ENCODE assay signal across 19 cellular contexts in the genomic region with DNA sequence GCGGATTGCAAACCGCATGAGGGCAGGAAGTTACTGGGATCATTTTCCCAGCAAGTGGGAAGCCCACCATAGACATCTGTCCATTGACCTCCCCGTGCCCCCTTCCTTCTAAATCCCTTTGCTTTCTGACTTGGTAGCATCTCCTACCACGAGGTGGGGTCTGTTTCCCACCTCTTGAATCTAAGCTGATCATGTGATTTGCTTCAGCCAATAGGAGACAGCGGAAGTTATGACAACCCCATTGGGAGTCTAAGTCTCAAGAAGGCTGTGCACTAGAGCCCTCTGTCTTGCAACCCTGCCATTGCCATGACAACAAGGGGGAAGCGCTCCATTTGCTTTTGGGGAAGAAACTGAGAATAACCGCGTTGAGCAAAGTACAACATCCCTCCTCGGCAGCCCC. TPM values are rescaled to one million over a fixed set of nuclear protein-coding genes. Genes with fewer than 3 reads are reported as not detected.
A peak's percentile ranks its signal among the peaks of the same experiment; 100 is the strongest.
DNase-seq lines count a peak whose midpoint lies in the region; ATAC-seq and TF ChIP-seq lines count a peak whose summit lies in the region.
"Had no signal": no experiment of that assay in that cellular context is flagged by ENCODE, and none has a peak within 500 bp of the region (broad histone marks: within the 10 kb centered on the region; RNA-seq: fewer than 3 reads in every experiment).

No MANE protein-coding gene starts in this region.

- H3K23ac ChIP-seq in mesendoderm (ENCODE audit: low read length) = no peak overlapping the region

- H3K36me3 ChIP-seq in GM23338 (ENCODE audit: insufficient read depth) (no peaks in the 10 kb centered on the region), mesendoderm (ENCODE audit: control insufficient read depth, insufficient read depth, low read length) (no peaks in the 10 kb centered on the region)
- H3K36me3 ChIP-seq: SJCRH30 had no signal

- no peak overlapping the region for H2BK15ac ChIP-seq in mesendoderm (replicated peaks; ENCODE audit: low read depth)

- no peaks in the 10 kb centered on the region for H3K79me1 ChIP-seq in mesendoderm (ENCODE audit: low read length)

- H3K27ac Mint-ChIP-seq in GM23338 = no peak overlapping the region
- H3K27ac Mint-ChIP-seq: CD4-positive, alpha-beta T cell; IgD-negative memory B cell; T-cell had no signal

- H3K27me3 Mint-ChIP-seq in GM23338 (ENCODE audit: insufficient read depth, low read depth, poor library complexity) = peaks cover 7% of the 10 kb centered on the region
- H3K27me3 Mint-ChIP-seq: CD4-positive, alpha-beta T cell; T-cell had no signal

- ATAC-seq in GM23338 (no peak), GM21390 (IDR thresholded peaks at IDR 0.05; ENCODE audit: unreplicated experiment) (no peak), GM21526 (IDR thresholded peaks at IDR 0.05; ENCODE audit: low FRiP score, unreplicated experiment) (no peak)
- ATAC-seq: T-cell had no signal

- H3K4me3 ChIP-seq in GM23338 (no peak overlapping the region), mesendoderm (ENCODE audit: low read length) (no peak overlapping the region)
- H3K4me3 ChIP-seq: SJCRH30 had no signal

- H3K4me3 Mint-ChIP-seq in GM23338 = no peak overlapping the region
- H3K4me3 Mint-ChIP-seq: CD4-positive, alpha-beta T cell; IgD-negative memory B cell; T-cell had no signal

- DNase-seq in NCI-H748 (lab: John Stamatoyannopoulos, UW; ENCODE audit: unreplicated experiment) (peak; percentile 13), NCI-H748 treated with DMSO at 0.1 percent for 48 hours (lab: John Stamatoyannopoulos, UW) (no peak), GM23338 (ENCODE audit: low spot score) (peak; percentile 32), OCI-M1 (lab: John Stamatoyannopoulos, UW) (peak; percentile 1), mesendoderm (peak; percentile 35), putamen (ENCODE audit: low spot score) (no peak)
- DNase-seq: Calu3; CD4-positive, alpha-beta T cell; DMS79 treated with DMSO at 0.1 percent for 48 hours; GF-D8; NCI-H1092; NCI-H187; NCI-H2171; T-cell had no signal

- H2AFZ ChIP-seq in GM23338 = no peak overlapping the region

- no peak overlapping the region for H2BK5ac ChIP-seq in mesendoderm (ENCODE audit: low read length)

- H3K4me1 Mint-ChIP-seq in GM23338 = no peaks in the 10 kb centered on the region

- H2BK120ac ChIP-seq in mesendoderm (ENCODE audit: low read depth, low read length) = no peak overlapping the region

- H3K79me2 ChIP-seq in GM23338 (replicated peaks; ENCODE audit: insufficient read depth) (no peaks in the 10 kb centered on the region), mesendoderm (ENCODE audit: control insufficient read depth, insufficient read depth, low read length) (no peaks in the 10 kb centered on the region)

- H3K18ac ChIP-seq in mesendoderm (ENCODE audit: low read length) = no peak overlapping the region

- no peak overlapping the region for H3K56ac ChIP-seq in mesendoderm (ENCODE audit: low read length)

- no peaks in the 10 kb centered on the region for H4K20me1 ChIP-seq in GM23338 (replicated peaks; ENCODE audit: insufficient read depth)

- H2AK5ac ChIP-seq in mesendoderm (ENCODE audit: low read length) = no peak overlapping the region

- H3K9me3 Mint-ChIP-seq in GM23338 = peaks cover 4% of the 10 kb centered on the region
- H3K9me3 Mint-ChIP-seq: CD4-positive, alpha-beta T cell; IgD-negative memory B cell; T-cell had no signal

- H4K8ac ChIP-seq in mesendoderm (ENCODE audit: low read depth, low read length) = no peak overlapping the region

- H3K27me3 ChIP-seq in GM23338 (ENCODE audit: insufficient read depth) (no peaks in the 10 kb centered on the region), mesendoderm (ENCODE audit: insufficient read depth, low read length, poor library complexity) (no peaks in the 10 kb centered on the region)

- H3K9me2 ChIP-seq in GM23338 (ENCODE audit: insufficient read depth) = no peaks in the 10 kb centered on the region

- H4K5ac ChIP-seq in mesendoderm (ENCODE audit: low read length) = no peak overlapping the region

- no CpG with 5 or more reads among the region's 9 CpGs for WGBS in mesendoderm (ENCODE audit: extremely low coverage, insufficient coverage, low lambda C conversion rate)

- peak in 1 of 2 experiments; percentile 24; a peak in 2 of 4 replicates for TF ChIP-seq CTCF in GM23338 (conservative IDR thresholded peaks at IDR 0.05; ENCODE audit: low read depth in 2 of 2)

- no peak overlapping the region for H3K27ac ChIP-seq in GM23338 (ENCODE audit: low read depth)
- H3K27ac ChIP-seq in mesendoderm (ENCODE audit: low read depth, low read length) = no peak overlapping the region
- H3K27ac ChIP-seq: RWPE1, SJCRH30 had no signal

- H3K36me3 Mint-ChIP-seq in GM23338 (ENCODE audit: low read depth) = no peaks in the 10 kb centered on the region; the same call in 2 of the 3 replicates
- H3K36me3 Mint-ChIP-seq: IgD-negative memory B cell, T-cell had no signal

- no peak overlapping the region for H3K4me2 ChIP-seq in GM23338
- H3K4me2 ChIP-seq in mesendoderm (ENCODE audit: low read length) = no peak overlapping the region

- H3F3A ChIP-seq in GM23338 (replicated peaks; ENCODE audit: low read depth) = no peaks in the 10 kb centered on the region

- no peak overlapping the region for H3K9ac ChIP-seq in mesendoderm (ENCODE audit: low read length)

- no peaks in the 10 kb centered on the region for H3K4me1 ChIP-seq in GM23338 (ENCODE audit: insufficient read depth)
- no peaks in the 10 kb centered on the region for H3K4me1 ChIP-seq in mesendoderm (ENCODE audit: control insufficient read depth, low read depth, low read length)
- H3K4me1 ChIP-seq: SJCRH30 had no signal

- no peak overlapping the region for H3K4ac ChIP-seq in mesendoderm (ENCODE audit: low read depth, low read length)

TF ChIP-seq in GM23338, 12 proteins besides CTCF, POLR2A, EP300 and RAD21 (continues in another document):
- TF ChIP-seq, protein P1, sequence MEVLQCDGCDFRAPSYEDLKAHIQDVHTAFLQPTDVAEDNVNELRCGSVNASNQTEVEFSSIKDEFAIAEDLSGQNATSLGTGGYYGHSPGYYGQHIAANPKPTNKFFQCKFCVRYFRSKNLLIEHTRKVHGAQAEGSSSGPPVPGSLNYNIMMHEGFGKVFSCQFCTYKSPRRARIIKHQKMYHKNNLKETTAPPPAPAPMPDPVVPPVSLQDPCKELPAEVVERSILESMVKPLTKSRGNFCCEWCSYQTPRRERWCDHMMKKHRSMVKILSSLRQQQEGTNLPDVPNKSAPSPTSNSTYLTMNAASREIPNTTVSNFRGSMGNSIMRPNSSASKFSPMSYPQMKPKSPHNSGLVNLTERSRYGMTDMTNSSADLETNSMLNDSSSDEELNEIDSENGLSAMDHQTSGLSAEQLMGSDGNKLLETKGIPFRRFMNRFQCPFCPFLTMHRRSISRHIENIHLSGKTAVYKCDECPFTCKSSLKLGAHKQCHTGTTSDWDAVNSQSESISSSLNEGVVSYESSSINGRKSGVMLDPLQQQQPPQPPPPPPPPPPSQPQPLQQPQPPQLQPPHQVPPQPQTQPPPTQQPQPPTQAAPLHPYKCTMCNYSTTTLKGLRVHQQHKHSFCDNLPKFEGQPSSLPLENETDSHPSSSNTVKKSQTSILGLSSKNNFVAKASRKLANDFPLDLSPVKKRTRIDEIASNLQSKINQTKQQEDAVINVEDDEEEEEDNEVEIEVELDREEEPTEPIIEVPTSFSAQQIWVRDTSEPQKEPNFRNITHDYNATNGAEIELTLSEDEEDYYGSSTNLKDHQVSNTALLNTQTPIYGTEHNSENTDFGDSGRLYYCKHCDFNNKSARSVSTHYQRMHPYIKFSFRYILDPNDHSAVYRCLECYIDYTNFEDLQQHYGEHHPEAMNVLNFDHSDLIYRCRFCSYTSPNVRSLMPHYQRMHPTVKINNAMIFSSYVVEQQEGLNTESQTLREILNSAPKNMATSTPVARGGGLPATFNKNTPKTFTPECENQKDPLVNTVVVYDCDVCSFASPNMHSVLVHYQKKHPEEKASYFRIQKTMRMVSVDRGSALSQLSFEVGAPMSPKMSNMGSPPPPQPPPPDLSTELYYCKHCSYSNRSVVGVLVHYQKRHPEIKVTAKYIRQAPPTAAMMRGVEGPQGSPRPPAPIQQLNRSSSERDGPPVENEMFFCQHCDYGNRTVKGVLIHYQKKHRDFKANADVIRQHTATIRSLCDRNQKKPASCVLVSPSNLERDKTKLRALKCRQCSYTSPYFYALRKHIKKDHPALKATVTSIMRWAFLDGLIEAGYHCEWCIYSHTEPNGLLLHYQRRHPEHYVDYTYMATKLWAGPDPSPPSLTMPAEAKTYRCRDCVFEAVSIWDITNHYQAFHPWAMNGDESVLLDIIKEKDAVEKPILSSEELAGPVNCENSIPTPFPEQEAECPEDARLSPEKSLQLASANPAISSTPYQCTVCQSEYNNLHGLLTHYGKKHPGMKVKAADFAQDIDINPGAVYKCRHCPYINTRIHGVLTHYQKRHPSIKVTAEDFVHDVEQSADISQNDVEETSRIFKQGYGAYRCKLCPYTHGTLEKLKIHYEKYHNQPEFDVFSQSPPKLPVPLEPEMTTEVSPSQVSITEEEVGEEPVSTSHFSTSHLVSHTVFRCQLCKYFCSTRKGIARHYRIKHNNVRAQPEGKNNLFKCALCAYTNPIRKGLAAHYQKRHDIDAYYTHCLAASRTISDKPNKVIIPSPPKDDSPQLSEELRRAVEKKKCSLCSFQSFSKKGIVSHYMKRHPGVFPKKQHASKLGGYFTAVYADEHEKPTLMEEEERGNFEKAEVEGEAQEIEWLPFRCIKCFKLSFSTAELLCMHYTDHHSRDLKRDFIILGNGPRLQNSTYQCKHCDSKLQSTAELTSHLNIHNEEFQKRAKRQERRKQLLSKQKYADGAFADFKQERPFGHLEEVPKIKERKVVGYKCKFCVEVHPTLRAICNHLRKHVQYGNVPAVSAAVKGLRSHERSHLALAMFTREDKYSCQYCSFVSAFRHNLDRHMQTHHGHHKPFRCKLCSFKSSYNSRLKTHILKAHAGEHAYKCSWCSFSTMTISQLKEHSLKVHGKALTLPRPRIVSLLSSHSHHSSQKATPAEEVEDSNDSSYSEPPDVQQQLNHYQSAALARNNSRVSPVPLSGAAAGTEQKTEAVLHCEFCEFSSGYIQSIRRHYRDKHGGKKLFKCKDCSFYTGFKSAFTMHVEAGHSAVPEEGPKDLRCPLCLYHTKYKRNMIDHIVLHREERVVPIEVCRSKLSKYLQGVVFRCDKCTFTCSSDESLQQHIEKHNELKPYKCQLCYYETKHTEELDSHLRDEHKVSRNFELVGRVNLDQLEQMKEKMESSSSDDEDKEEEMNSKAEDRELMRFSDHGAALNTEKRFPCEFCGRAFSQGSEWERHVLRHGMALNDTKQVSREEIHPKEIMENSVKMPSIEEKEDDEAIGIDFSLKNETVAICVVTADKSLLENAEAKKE (CRISPR knock-in tag; IDR thresholded peaks at IDR 0.05) = no peak
- no peak for TF ChIP-seq EZH2phosphoT487 (IDR thresholded peaks at IDR 0.05; ENCODE audit: unreplicated experiment)

RNA-seq across cellular contexts. Expression of gene CARD11, which starts 39.2 kb away (rescaled TPM):
- total RNA-seq in GM23338 (2014; rRNA removed; shearing (Covaris generic)) = 29.0 and 32.9 TPM in 2 replicates
- 17.7 and 19.0 TPM in 2 replicates for polyA plus RNA-seq in GM23338 (2016; fragmentation: Nextera tagmentation; extraction: Ambion mirVana)
- 22.1 TPM for polyA plus RNA-seq in mesendoderm (2013, experiment 1 of 2)
- 23.6 TPM for polyA plus RNA-seq in mesendoderm (2013, experiment 2 of 2)
- total RNA-seq: SJCRH30 had no signal

Comparison
In these comparisons a context has a peak if more than half of its experiments do, and no peak if none do; other contexts are left out.
1. DNase-seq: peak in NCI-H748 (single experiment), GM23338 (single experiment), OCI-M1 (single experiment) and mesendoderm (single experiment); none in NCI-H748 treated with DMSO at 0.1 percent for 48 hours (single experiment) and putamen (single experiment).